In genomic region chr17:74484066-74484465, GRCh38 we compare ENCODE assay signal across 3 cellular contexts.
TF ChIP-seq lines count a peak whose summit lies in the region.

No MANE protein-coding gene starts in this region.

TF ChIP-seq in SK-N-SH, 30 proteins besides CTCF, POLR2A, EP300 and RAD21:
- TF ChIP-seq USF1 (IDR thresholded peaks at IDR 0.05; ENCODE audit: borderline replicate concordance, low read depth) = no peak
- no peak for TF ChIP-seq MEF2A (IDR thresholded peaks at IDR 0.05; ENCODE audit: borderline replicate concordance, low read depth)
- no peak for TF ChIP-seq TEAD4 (IDR thresholded peaks at IDR 0.05; ENCODE audit: borderline replicate concordance, insufficient read depth)
- no peak for TF ChIP-seq CHD2 (IDR thresholded peaks at IDR 0.05; ENCODE audit: low read length, partially characterized antibody)
- no peak for TF ChIP-seq FOXM1 (IDR thresholded peaks at IDR 0.05; ENCODE audit: low read depth)
- TF ChIP-seq MXI1 (IDR thresholded peaks at IDR 0.05; ENCODE audit: low read depth, low read length) = no peak
- TF ChIP-seq FOSL2 (IDR thresholded peaks at IDR 0.05; ENCODE audit: borderline replicate concordance, low read depth) = no peak
- no peak for TF ChIP-seq EZH2phosphoT487 (IDR thresholded peaks at IDR 0.05; ENCODE audit: borderline replicate concordance, low read depth)
- no peak for TF ChIP-seq YY1 (IDR thresholded peaks at IDR 0.05; ENCODE audit: low read depth)
TF ChIP-seq in SK-N-SH: peak in this region for 0.

TF ChIP-seq in SK-N-SH treated with all-trans-retinoic acid at 6 μM for 48 hours, 23 proteins besides CTCF, POLR2A, EP300 and RAD21:
- TF ChIP-seq ZFP30 (CRISPR knock-in tag; IDR thresholded peaks at IDR 0.05) (no peak), ESRRG (CRISPR knock-in tag; IDR thresholded peaks at IDR 0.05) (no peak), TCF4 (CRISPR knock-in tag; IDR thresholded peaks at IDR 0.05; ENCODE audit: borderline replicate concordance) (no peak), RARB (CRISPR knock-in tag; IDR thresholded peaks at IDR 0.05) (no peak), ZNF8 (CRISPR knock-in tag; IDR thresholded peaks at IDR 0.05) (no peak), ZC3H10 (CRISPR knock-in tag; IDR thresholded peaks at IDR 0.05) (no peak), OSR1 (CRISPR knock-in tag; IDR thresholded peaks at IDR 0.05) (no peak), ZNF565 (CRISPR knock-in tag; conservative IDR thresholded peaks at IDR 0.05; ENCODE audit: low read depth) (no peak)
- TF ChIP-seq, protein P1, sequence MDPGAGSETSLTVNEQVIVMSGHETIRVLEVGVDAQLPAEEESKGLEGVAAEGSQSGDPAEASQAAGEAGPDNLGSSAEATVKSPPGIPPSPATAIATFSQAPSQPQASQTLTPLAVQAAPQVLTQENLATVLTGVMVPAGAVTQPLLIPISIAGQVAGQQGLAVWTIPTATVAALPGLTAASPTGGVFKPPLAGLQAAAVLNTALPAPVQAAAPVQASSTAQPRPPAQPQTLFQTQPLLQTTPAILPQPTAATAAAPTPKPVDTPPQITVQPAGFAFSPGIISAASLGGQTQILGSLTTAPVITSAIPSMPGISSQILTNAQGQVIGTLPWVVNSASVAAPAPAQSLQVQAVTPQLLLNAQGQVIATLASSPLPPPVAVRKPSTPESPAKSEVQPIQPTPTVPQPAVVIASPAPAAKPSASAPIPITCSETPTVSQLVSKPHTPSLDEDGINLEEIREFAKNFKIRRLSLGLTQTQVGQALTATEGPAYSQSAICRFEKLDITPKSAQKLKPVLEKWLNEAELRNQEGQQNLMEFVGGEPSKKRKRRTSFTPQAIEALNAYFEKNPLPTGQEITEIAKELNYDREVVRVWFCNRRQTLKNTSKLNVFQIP (CRISPR knock-in tag; IDR thresholded peaks at IDR 0.05; ENCODE audit: borderline replicate concordance, low read depth) = no peak

TF ChIP-seq in GM12878, 131 proteins besides CTCF, POLR2A, EP300 and RAD21:
- TF ChIP-seq STAT1 (conservative IDR thresholded peaks at IDR 0.05) = no peak
- TF ChIP-seq ZNF217 (IDR thresholded peaks at IDR 0.05) = no peak
- TF ChIP-seq ZNF207 (IDR thresholded peaks at IDR 0.05; ENCODE audit: borderline replicate concordance) = no peak
- TF ChIP-seq RBBP5 (conservative IDR thresholded peaks at IDR 0.05) = no peak
- no peak for TF ChIP-seq FOS (IDR thresholded peaks at IDR 0.05; ENCODE audit: borderline replicate concordance, extremely low read depth, insufficient read length)
- TF ChIP-seq ASH2L (IDR thresholded peaks at IDR 0.05; ENCODE audit: borderline replicate concordance, low read depth) = no peak
- TF ChIP-seq USF2 (IDR thresholded peaks at IDR 0.05; ENCODE audit: borderline replicate concordance, low read depth, low read length) = no peak
- no peak for TF ChIP-seq POLR2AphosphoS5 (IDR thresholded peaks at IDR 0.05; ENCODE audit: low read length)
- TF ChIP-seq GABPA (IDR thresholded peaks at IDR 0.05; ENCODE audit: low read depth) = no peak
TF ChIP-seq in GM12878: peak in this region for 0.
